ENCODE assay signal across 14 cellular contexts in genomic region chr10:60430017-60430416, GRCh38. TPM values are rescaled to one million over a fixed set of nuclear protein-coding genes. Genes with fewer than 3 reads are reported as not detected.
DNase-seq lines count a peak whose midpoint lies in the region; ATAC-seq and TF ChIP-seq lines count a peak whose summit lies in the region.
"Had no signal": no experiment of that assay in that cellular context is flagged by ENCODE, and none has a peak within 500 bp of the region (broad histone marks: within the 10 kb centered on the region; RNA-seq: fewer than 3 reads in every experiment).

No MANE protein-coding gene starts in this region.

- H3K4me3 Mint-ChIP-seq in immature natural killer cell = no peak overlapping the region

- H3K9me3 Mint-ChIP-seq in immature natural killer cell = peaks cover 0 to 2% (median 0%) of the 10 kb centered on the region in 6 donors

- peaks cover 0 to 2% (median 1%) of the 10 kb centered on the region in 3 donors for H3K27me3 Mint-ChIP-seq in immature natural killer cell (ENCODE audit: low read depth in 3 of 3)

- no peaks in the 10 kb centered on the region for H3K36me3 Mint-ChIP-seq in immature natural killer cell

- TF ChIP-seq CTCF in coronary artery (IDR thresholded peaks at IDR 0.05) (no peak), left lung (IDR thresholded peaks at IDR 0.05) (no peak)

- H3K27ac Mint-ChIP-seq in immature natural killer cell = no peak overlapping the region

- DNase-seq in AG08395 (ENCODE audit: low spot score) (peak; percentile 70), MG63 (peak; percentile 67), coronary artery (ENCODE audit: low spot score) (no peak), left lung (no peak), immature natural killer cell (no peak)
- DNase-seq: amygdala; midbrain; NCI-H1417; NK-92 treated with Interleukin-12 subunit alpha and Interleukin-12 subunit beta, amount 100 ng/mL, for 24 hours; T-helper 2 cell had no signal

- H3K27ac ChIP-seq in coronary artery (peak overlapping the region; percentile 43 to 78), left lung (peak overlapping the region in 1 of 2 donors; percentile 5)
- H3K27ac ChIP-seq: BLaER1 treated with 17β-estradiol and CSF1 and Interleukin-3, amounts not matched to agents 10 nM and 100 nM had no signal

- H3K27me3 ChIP-seq in MG63 (no peaks in the 10 kb centered on the region), left lung (no peaks in the 10 kb centered on the region)
- H3K27me3 ChIP-seq: BLaER1 treated with 17β-estradiol and CSF1 and Interleukin-3, amounts not matched to agents 10 nM and 100 nM had no signal

- no peaks in the 10 kb centered on the region for H3K9me3 ChIP-seq in MG63
- H3K9me3 ChIP-seq in left lung = no peaks in the 10 kb centered on the region
- H3K9me3 ChIP-seq: BLaER1 treated with 17β-estradiol and CSF1 and Interleukin-3, amounts not matched to agents 10 nM and 100 nM had no signal

- H3K4me1 Mint-ChIP-seq in immature natural killer cell = no peaks in the 10 kb centered on the region

- H3K4me3 ChIP-seq in MG63 (no peak overlapping the region), coronary artery (no peak overlapping the region), left lung (no peak overlapping the region)
- H3K4me3 ChIP-seq: BLaER1 treated with 17β-estradiol and CSF1 and Interleukin-3, amounts not matched to agents 10 nM and 100 nM had no signal

- peaks cover 4 to 8% of the 10 kb centered on the region in 2 donors for H3K4me1 ChIP-seq in left lung

- H3K36me3 ChIP-seq in MG63 (no peaks in the 10 kb centered on the region), left lung (no peaks in the 10 kb centered on the region)
- H3K36me3 ChIP-seq: BLaER1 treated with 17β-estradiol and CSF1 and Interleukin-3, amounts not matched to agents 10 nM and 100 nM had no signal

- ATAC-seq in left lung (peak; percentile 26), GM21825 (IDR thresholded peaks at IDR 0.05; ENCODE audit: unreplicated experiment) (no peak), GM21447 (IDR thresholded peaks at IDR 0.05; ENCODE audit: unreplicated experiment) (no peak), HG03520 (IDR thresholded peaks at IDR 0.05; ENCODE audit: unreplicated experiment) (no peak)

- intact Hi-C loops in left lung (cut with DNase I) = loop anchor here in 1 of 2 donors (5.0 kb wide), 1 partner anchor 223 kb away; no protein-coding TSS in a partner anchor

RNA-seq across cellular contexts. Expression of gene ANK3, which starts 40.3 kb away (rescaled TPM):
- 1.7 TPM in 1 of 2 replicates, not detected in the other for total RNA-seq in MG63 (2014; rRNA removed; shearing (Covaris generic); ENCODE audit: low replicate concordance)
- 10 to 100 TPM; 63.7 to 74.1 TPM for total RNA-seq in left lung
- 1 to 10 TPM in 2 of 3 donors, not detected in 1; 2.1 to 2.4 TPM for polyA plus RNA-seq in immature natural killer cell

Comparison
In these comparisons a context has a peak if more than half of its experiments do, and no peak if none do; other contexts are left out.
1. DNase-seq: peak in AG08395 (single experiment) and MG63 (single experiment); none in coronary artery (single experiment), left lung (0 of 2) and immature natural killer cell (0 of 3).
2. RNA of gene ANK3, which starts 40.3 kb away (total RNA-seq): 63.7 to 74.1 TPM in left lung; 1.7 TPM in MG63; every median in the first group is over 10 times any median in the second.